In the genomic region with DNA sequence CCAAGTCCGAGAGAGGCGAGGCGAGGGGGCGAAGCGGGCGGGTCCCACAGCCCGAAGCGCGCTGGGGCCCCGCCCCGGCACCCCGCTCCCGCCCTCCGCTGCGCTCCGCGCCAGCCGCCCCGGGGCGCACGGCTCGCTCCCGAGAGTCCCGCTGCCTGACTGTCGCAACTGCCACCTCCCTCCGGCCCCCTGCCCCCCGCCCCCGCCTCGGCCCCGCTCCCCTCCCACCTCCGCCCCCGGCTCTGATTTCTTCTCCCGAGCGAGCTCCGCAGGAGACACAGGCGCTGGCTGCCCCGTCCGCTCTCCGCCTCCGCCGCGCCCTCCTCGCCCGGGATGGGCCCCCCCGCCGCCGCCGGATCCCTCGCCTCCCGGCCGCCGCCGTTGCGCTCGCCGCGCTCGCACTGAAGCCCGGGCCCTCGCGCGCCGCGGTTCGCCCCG, we compare ENCODE assay signal across 1 cellular context.
TF ChIP-seq lines count a peak whose summit lies in the region.

TSS of gene WNT6 (plus strand) at position 250 of the 438 bp plus-strand sequence. CDS start 233 bp downstream, outside the sequence.

TF ChIP-seq in HCT116, 20 proteins besides CTCF, POLR2A, EP300 and RAD21 (continued from another document):
- TF ChIP-seq ZBTB33 (IDR thresholded peaks at IDR 0.05; ENCODE audit: extremely low read depth, insufficient replicate concordance, low read length), result no peak
- TF ChIP-seq, protein P1, sequence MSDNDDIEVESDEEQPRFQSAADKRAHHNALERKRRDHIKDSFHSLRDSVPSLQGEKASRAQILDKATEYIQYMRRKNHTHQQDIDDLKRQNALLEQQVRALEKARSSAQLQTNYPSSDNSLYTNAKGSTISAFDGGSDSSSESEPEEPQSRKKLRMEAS (IDR thresholded peaks at IDR 0.05), result no peak
- no peak for TF ChIP-seq YY1 (IDR thresholded peaks at IDR 0.05; ENCODE audit: extremely low read depth, insufficient replicate concordance, low read depth, low read length)
- no peak for TF ChIP-seq TCF7L2 (IDR thresholded peaks at IDR 0.05; ENCODE audit: borderline replicate concordance, extremely low read depth, insufficient read depth, insufficient read length)
- TF ChIP-seq EZH2 (IDR thresholded peaks at IDR 0.05), result no peak
- TF ChIP-seq EGR1 (IDR thresholded peaks at IDR 0.05; ENCODE audit: low read depth), result no peak
- TF ChIP-seq ZNF274 (IDR thresholded peaks at IDR 0.05; ENCODE audit: low read depth, low read length), result no peak
- TF ChIP-seq CBX3 (IDR thresholded peaks at IDR 0.05; ENCODE audit: low read depth), result no peak
- no peak for TF ChIP-seq EZH2phosphoT487 (IDR thresholded peaks at IDR 0.05; ENCODE audit: borderline replicate concordance)
- no peak for TF ChIP-seq SRF (IDR thresholded peaks at IDR 0.05; ENCODE audit: low read depth)
- no peak for TF ChIP-seq SP1 (IDR thresholded peaks at IDR 0.05; ENCODE audit: low read depth)
- TF ChIP-seq POLR2AphosphoS5 (IDR thresholded peaks at IDR 0.05; ENCODE audit: low read depth, low read length), result no peak
- TF ChIP-seq ZFX (IDR thresholded peaks at IDR 0.05), result no peak
- no peak for TF ChIP-seq FOSL1 (IDR thresholded peaks at IDR 0.05; ENCODE audit: low read depth)
